In genomic region chr17:64938925-64939474, GRCh38 we compare ENCODE assay signal across 1 cellular context.
A peak's percentile ranks its signal among the peaks of the same experiment; 100 is the strongest.
TF ChIP-seq lines count a peak whose summit lies in the region.

No MANE protein-coding gene starts in this region.

TF ChIP-seq in K562, 482 proteins besides CTCF, POLR2A, EP300 and RAD21 (continued from another document and continues in another):
- TF ChIP-seq ZBTB9 (CRISPR knock-in tag; IDR thresholded peaks at IDR 0.05) (peak; percentile 83; the same call in 1 of the 2 replicates), HIVEP1 (CRISPR knock-in tag; IDR thresholded peaks at IDR 0.05) (no peak), CBFA2T3 (IDR thresholded peaks at IDR 0.05) (no peak), NONO (IDR thresholded peaks at IDR 0.05; ENCODE audit: low read depth in 2 of 2, low read length in 1 of 2) (no peak), CHAMP1 (IDR thresholded peaks at IDR 0.05) (no peak), DIDO1 (tag; IDR thresholded peaks at IDR 0.05; ENCODE audit: low read depth) (no peak), ZFX (CRISPR knock-in tag; IDR thresholded peaks at IDR 0.05) (peak; percentile 41; the same call in 1 of the 2 replicates), E4F1 (CRISPR knock-in tag; IDR thresholded peaks at IDR 0.05; ENCODE audit: borderline replicate concordance) (no peak), ZEB2 (IDR thresholded peaks at IDR 0.05) (0 out of 2 replicates have a peak, but pooled peaks have one; percentile 23), GTF2E2 (tag; IDR thresholded peaks at IDR 0.05) (no peak), STAT5A (IDR thresholded peaks at IDR 0.05; ENCODE audit: borderline replicate concordance, low read length) (no peak), ZNF134 (CRISPR knock-in tag; conservative IDR thresholded peaks at IDR 0.05) (no peak), MYBL2 (IDR thresholded peaks at IDR 0.05; ENCODE audit: low read depth) (no peak), MYBL2 (CRISPR knock-in tag; IDR thresholded peaks at IDR 0.05; ENCODE audit: borderline replicate concordance) (no peak), KDM4B (IDR thresholded peaks at IDR 0.05; ENCODE audit: borderline replicate concordance in 2 of 2, low read depth in 1 of 2) (peak in 1 of 2 experiments; percentile 55; a peak in 1 of 4 replicates), ZNF57 (CRISPR knock-in tag; IDR thresholded peaks at IDR 0.05) (no peak), SP1 (CRISPR knock-in tag; IDR thresholded peaks at IDR 0.05) (no peak; the same call in 1 of the 2 replicates), JUNB (CRISPR knock-in tag; conservative IDR thresholded peaks at IDR 0.05) (no peak), SMAD4 (CRISPR knock-in tag; conservative IDR thresholded peaks at IDR 0.05) (no peak), ZNF780A (CRISPR knock-in tag; IDR thresholded peaks at IDR 0.05) (no peak), MCM2 (IDR thresholded peaks at IDR 0.05; ENCODE audit: low read depth) (no peak), FOXJ3 (CRISPR knock-in tag; IDR thresholded peaks at IDR 0.05) (no peak), TRIM24 (IDR thresholded peaks at IDR 0.05) (no peak), NFIC (IDR thresholded peaks at IDR 0.05) (no peak), PRDM10 (IDR thresholded peaks at IDR 0.05; ENCODE audit: partially characterized antibody) (peak; percentile 66), ZFPM2 (CRISPR knock-in tag; IDR thresholded peaks at IDR 0.05) (no peak), AFF4 (CRISPR knock-in tag; IDR thresholded peaks at IDR 0.05) (no peak), LCOR (CRISPR knock-in tag; IDR thresholded peaks at IDR 0.05) (no peak), ZNF224 (CRISPR knock-in tag; IDR thresholded peaks at IDR 0.05) (no peak), ZNF583 (CRISPR knock-in tag; IDR thresholded peaks at IDR 0.05) (0 out of 2 replicates have a peak, but pooled peaks have one; percentile 14), DDX20 (tag; IDR thresholded peaks at IDR 0.05; ENCODE audit: low read depth) (no peak), KAT2B (IDR thresholded peaks at IDR 0.05; ENCODE audit: low read depth, low read length) (no peak), ZHX1 (conservative IDR thresholded peaks at IDR 0.05; ENCODE audit: low read length) (no peak), CTBP1 (IDR thresholded peaks at IDR 0.05; ENCODE audit: borderline replicate concordance) (peak; percentile 77; the same call in 1 of the 2 replicates), CBX3 (IDR thresholded peaks at IDR 0.05; ENCODE audit: borderline replicate concordance in 1 of 2, low read length in 2 of 2) (no peak), ZNF586 (CRISPR knock-in tag; conservative IDR thresholded peaks at IDR 0.05) (no peak), CREM (IDR thresholded peaks at IDR 0.05; ENCODE audit: low read depth) (peak; percentile 38; the same call in 1 of the 2 replicates), BHLHE40 (IDR thresholded peaks at IDR 0.05; ENCODE audit: low read length) (no peak), ZNF668 (CRISPR knock-in tag; IDR thresholded peaks at IDR 0.05) (no peak)
- TF ChIP-seq, protein P1, sequence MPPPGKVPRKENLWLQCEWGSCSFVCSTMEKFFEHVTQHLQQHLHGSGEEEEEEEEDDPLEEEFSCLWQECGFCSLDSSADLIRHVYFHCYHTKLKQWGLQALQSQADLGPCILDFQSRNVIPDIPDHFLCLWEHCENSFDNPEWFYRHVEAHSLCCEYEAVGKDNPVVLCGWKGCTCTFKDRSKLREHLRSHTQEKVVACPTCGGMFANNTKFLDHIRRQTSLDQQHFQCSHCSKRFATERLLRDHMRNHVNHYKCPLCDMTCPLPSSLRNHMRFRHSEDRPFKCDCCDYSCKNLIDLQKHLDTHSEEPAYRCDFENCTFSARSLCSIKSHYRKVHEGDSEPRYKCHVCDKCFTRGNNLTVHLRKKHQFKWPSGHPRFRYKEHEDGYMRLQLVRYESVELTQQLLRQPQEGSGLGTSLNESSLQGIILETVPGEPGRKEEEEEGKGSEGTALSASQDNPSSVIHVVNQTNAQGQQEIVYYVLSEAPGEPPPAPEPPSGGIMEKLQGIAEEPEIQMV (tag; conservative IDR thresholded peaks at IDR 0.05; ENCODE audit: low read depth): no peak
- TF ChIP-seq, protein P2, sequence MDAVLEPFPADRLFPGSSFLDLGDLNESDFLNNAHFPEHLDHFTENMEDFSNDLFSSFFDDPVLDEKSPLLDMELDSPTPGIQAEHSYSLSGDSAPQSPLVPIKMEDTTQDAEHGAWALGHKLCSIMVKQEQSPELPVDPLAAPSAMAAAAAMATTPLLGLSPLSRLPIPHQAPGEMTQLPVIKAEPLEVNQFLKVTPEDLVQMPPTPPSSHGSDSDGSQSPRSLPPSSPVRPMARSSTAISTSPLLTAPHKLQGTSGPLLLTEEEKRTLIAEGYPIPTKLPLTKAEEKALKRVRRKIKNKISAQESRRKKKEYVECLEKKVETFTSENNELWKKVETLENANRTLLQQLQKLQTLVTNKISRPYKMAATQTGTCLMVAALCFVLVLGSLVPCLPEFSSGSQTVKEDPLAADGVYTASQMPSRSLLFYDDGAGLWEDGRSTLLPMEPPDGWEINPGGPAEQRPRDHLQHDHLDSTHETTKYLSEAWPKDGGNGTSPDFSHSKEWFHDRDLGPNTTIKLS (IDR thresholded peaks at IDR 0.05; ENCODE audit: borderline replicate concordance, low read depth): no peak
- TF ChIP-seq, protein P3, sequence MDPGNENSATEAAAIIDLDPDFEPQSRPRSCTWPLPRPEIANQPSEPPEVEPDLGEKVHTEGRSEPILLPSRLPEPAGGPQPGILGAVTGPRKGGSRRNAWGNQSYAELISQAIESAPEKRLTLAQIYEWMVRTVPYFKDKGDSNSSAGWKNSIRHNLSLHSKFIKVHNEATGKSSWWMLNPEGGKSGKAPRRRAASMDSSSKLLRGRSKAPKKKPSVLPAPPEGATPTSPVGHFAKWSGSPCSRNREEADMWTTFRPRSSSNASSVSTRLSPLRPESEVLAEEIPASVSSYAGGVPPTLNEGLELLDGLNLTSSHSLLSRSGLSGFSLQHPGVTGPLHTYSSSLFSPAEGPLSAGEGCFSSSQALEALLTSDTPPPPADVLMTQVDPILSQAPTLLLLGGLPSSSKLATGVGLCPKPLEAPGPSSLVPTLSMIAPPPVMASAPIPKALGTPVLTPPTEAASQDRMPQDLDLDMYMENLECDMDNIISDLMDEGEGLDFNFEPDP (CRISPR knock-in tag; IDR thresholded peaks at IDR 0.05): no peak
